8 cellular contexts compared by ENCODE assay signal in genomic region chr3:12661926-12662592, GRCh38. TPM values are rescaled to one million over a fixed set of nuclear protein-coding genes. Genes with fewer than 3 reads are reported as not detected.
DNase-seq lines count a peak whose midpoint lies in the region; ATAC-seq and TF ChIP-seq lines count a peak whose summit lies in the region.

No MANE protein-coding gene starts in this region.

- H3K9me3 Mint-ChIP-seq in nephron progenitor cell: no peaks in the 10 kb centered on the region

- H3K9ac ChIP-seq in Karpas-422 (ENCODE audit: low read length) (peak overlapping the region; percentile 94), duodenal mucosa (ENCODE audit: low read depth in 1 of 2, low read length in 2 of 2) (peak overlapping the region; percentile 99)

- H3K9me3 ChIP-seq in BE2C (no peaks in the 10 kb centered on the region), Karpas-422 (ENCODE audit: low read length) (no peaks in the 10 kb centered on the region), duodenal mucosa (ENCODE audit: control insufficient read depth in 1 of 2, low read length in 2 of 2) (no peaks in the 10 kb centered on the region)

- no peaks in the 10 kb centered on the region for H3K9me2 ChIP-seq in Karpas-422 (replicated peaks; ENCODE audit: insufficient read depth, low read length)

- no peak for DNase-seq in BE2C
- DNase-seq in Karpas-422: no peak
- no peak for DNase-seq in nephron progenitor cell
- DNase-seq in ureter (ENCODE audit: low spot score): no peak
- no peak for DNase-seq in GM10266 (ENCODE audit: extremely low spot score)

- H2AFZ ChIP-seq in Karpas-422 (ENCODE audit: low read length): no peak overlapping the region

- H3K36me3 ChIP-seq in BE2C (no peaks in the 10 kb centered on the region), Karpas-422 (ENCODE audit: insufficient read depth, low read length) (no peaks in the 10 kb centered on the region), duodenal mucosa (ENCODE audit: control insufficient read depth in 1 of 2, insufficient read depth in 2 of 2, low read length in 2 of 2) (no peaks in the 10 kb centered on the region)

- H3K27ac Mint-ChIP-seq in nephron progenitor cell: peak overlapping the region; percentile 97

- ATAC-seq in HG03342 (IDR thresholded peaks at IDR 0.05; ENCODE audit: unreplicated experiment) (no peak), esophagus mucosa (no peak)

- peak overlapping the region; percentile 97 for H3K4me2 ChIP-seq in Karpas-422 (ENCODE audit: low read depth, low read length, poor library complexity, severe bottlenecking)

- H3K4me3 ChIP-seq in BE2C (ENCODE audit: low read depth, low read length) (peak overlapping the region; percentile 87), Karpas-422 (ENCODE audit: low read length) (peak overlapping the region; percentile 78), duodenal mucosa (ENCODE audit: low read depth in 1 of 2, low read length in 2 of 2) (peak overlapping the region; percentile 95 to 99)

- H3K27me3 ChIP-seq in BE2C (no peaks in the 10 kb centered on the region), Karpas-422 (ENCODE audit: low read length) (no peaks in the 10 kb centered on the region), duodenal mucosa (ENCODE audit: control insufficient read depth in 1 of 2, insufficient read depth in 2 of 2, low read length in 2 of 2) (no peaks in the 10 kb centered on the region)

- no peak for TF ChIP-seq CTCF in BE2C (IDR thresholded peaks at IDR 0.05; ENCODE audit: low read depth, low read length)
- TF ChIP-seq CTCF in nephron progenitor cell (IDR thresholded peaks at IDR 0.05): no peak
- no peak for TF ChIP-seq CTCF in GM10266 (IDR thresholded peaks at IDR 0.05; ENCODE audit: control insufficient read depth, insufficient read depth, low read depth, missing control alignments)

- H3K4me1 Mint-ChIP-seq in nephron progenitor cell: peaks cover 38% of the 10 kb centered on the region

- peaks cover 68% of the 10 kb centered on the region for H3K79me2 ChIP-seq in Karpas-422 (ENCODE audit: low read length)

- peak overlapping the region; percentile 83 for H3K27ac ChIP-seq in Karpas-422 (ENCODE audit: low read length)
- peak overlapping the region; percentile 99 for H3K27ac ChIP-seq in duodenal mucosa (ENCODE audit: low read depth, low read length)

- H4K20me1 ChIP-seq in Karpas-422 (ENCODE audit: insufficient read depth, low read depth, low read length): no peaks in the 10 kb centered on the region

- H3K4me1 ChIP-seq in BE2C: no peaks in the 10 kb centered on the region
- H3K4me1 ChIP-seq in Karpas-422 (ENCODE audit: low read length): peaks cover 45% of the 10 kb centered on the region
- H3K4me1 ChIP-seq in duodenal mucosa (ENCODE audit: control insufficient read depth in 1 of 2, insufficient read depth in 2 of 2, low read length in 2 of 2): peaks cover 27 to 30% of the 10 kb centered on the region in 2 donors

- H3K4me3 Mint-ChIP-seq in nephron progenitor cell: peak overlapping the region; percentile 93

- H3K36me3 Mint-ChIP-seq in nephron progenitor cell (ENCODE audit: low read depth): peaks cover 14% of the 10 kb centered on the region

- no peaks in the 10 kb centered on the region for H3K27me3 Mint-ChIP-seq in nephron progenitor cell (ENCODE audit: low read depth, poor library complexity)

RNA-seq across cellular contexts. Expression of gene RAF1, which starts 1.9 kb away (rescaled TPM):
- polyA plus RNA-seq in BE2C (2012; ENCODE audit: insufficient read depth, insufficient read length, low read depth): 60.0 TPM
- total RNA-seq in Karpas-422 (2014; rRNA removed; shearing (Covaris generic); ENCODE audit: low replicate concordance): 71.5 and 89.5 TPM in 2 replicates
- total RNA-seq in ureter (95.5 TPM), esophagus mucosa (57.3 TPM)
